Comparison of ENCODE assay signal across 1 cellular context in the genomic region with DNA sequence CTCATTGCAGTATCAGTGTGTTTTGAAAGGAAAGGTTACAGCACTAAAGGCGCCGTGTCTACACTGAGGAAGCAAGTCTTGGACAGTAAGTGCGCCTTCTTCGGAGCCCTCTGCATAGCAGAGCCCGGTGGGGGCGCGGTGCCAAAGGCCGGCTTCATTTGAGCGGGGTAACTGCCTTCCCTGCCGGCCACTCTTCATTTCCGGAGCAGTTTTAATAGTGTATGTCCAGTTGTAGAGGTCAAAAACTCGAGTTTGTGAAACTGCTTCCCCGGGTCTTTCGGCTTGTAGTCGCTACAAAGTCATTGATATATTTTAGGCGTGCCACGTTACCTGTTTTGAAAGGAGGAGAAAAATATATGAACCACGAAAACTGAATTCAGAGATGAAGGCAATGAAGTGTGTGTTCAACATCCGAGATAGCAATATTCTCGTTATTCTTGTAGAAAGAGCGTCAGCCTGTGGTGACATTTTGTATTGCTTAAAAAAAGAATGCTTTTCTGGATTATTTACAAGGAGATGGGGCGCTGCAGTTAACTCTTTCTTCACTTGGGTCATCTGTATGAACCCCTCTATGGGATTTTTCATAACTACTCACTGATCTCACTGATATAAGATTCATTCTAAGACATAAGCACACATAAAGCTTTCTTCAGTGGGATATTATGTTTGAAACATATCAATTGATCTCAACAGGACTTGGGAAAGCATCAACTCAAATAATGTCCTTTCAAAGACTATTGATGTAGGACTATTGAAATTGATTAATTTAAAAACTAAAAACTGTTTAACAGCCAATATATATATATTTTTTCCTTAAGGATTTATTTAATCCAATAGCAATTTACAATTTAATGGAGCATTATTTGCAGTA.
TF ChIP-seq lines count a peak whose summit lies in the region.

No MANE protein-coding gene starts in this region.

TF ChIP-seq in SK-N-SH treated with all-trans-retinoic acid at 6 μM for 48 hours, 23 proteins besides CTCF, POLR2A, EP300 and RAD21 (continued from another document):
- TF ChIP-seq, protein P1, sequence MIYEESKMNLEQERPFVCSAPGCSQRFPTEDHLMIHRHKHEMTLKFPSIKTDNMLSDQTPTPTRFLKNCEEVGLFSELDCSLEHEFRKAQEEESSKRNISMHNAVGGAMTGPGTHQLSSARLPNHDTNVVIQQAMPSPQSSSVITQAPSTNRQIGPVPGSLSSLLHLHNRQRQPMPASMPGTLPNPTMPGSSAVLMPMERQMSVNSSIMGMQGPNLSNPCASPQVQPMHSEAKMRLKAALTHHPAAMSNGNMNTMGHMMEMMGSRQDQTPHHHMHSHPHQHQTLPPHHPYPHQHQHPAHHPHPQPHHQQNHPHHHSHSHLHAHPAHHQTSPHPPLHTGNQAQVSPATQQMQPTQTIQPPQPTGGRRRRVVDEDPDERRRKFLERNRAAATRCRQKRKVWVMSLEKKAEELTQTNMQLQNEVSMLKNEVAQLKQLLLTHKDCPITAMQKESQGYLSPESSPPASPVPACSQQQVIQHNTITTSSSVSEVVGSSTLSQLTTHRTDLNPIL (CRISPR knock-in tag; IDR thresholded peaks at IDR 0.05; ENCODE audit: low read depth), result no peak
- no peak for TF ChIP-seq ZFP30 (CRISPR knock-in tag; IDR thresholded peaks at IDR 0.05)
- TF ChIP-seq ZNF70 (CRISPR knock-in tag; IDR thresholded peaks at IDR 0.05), result no peak
- no peak for TF ChIP-seq CSDC2 (CRISPR knock-in tag; IDR thresholded peaks at IDR 0.05)
- TF ChIP-seq GLIS3 (CRISPR knock-in tag; IDR thresholded peaks at IDR 0.05), result no peak
- TF ChIP-seq OSR1 (CRISPR knock-in tag; IDR thresholded peaks at IDR 0.05), result no peak
